In genomic region chr3:47282424-47283192, GRCh38 we compare ENCODE assay signal across 8 cellular contexts. TPM values are rescaled to one million over a fixed set of nuclear protein-coding genes. Genes with fewer than 3 reads are reported as not detected.
A peak's percentile ranks its signal among the peaks of the same experiment; 100 is the strongest.
DNase-seq lines count a peak whose midpoint lies in the region; ATAC-seq and TF ChIP-seq lines count a peak whose summit lies in the region.

A gene with protein sequence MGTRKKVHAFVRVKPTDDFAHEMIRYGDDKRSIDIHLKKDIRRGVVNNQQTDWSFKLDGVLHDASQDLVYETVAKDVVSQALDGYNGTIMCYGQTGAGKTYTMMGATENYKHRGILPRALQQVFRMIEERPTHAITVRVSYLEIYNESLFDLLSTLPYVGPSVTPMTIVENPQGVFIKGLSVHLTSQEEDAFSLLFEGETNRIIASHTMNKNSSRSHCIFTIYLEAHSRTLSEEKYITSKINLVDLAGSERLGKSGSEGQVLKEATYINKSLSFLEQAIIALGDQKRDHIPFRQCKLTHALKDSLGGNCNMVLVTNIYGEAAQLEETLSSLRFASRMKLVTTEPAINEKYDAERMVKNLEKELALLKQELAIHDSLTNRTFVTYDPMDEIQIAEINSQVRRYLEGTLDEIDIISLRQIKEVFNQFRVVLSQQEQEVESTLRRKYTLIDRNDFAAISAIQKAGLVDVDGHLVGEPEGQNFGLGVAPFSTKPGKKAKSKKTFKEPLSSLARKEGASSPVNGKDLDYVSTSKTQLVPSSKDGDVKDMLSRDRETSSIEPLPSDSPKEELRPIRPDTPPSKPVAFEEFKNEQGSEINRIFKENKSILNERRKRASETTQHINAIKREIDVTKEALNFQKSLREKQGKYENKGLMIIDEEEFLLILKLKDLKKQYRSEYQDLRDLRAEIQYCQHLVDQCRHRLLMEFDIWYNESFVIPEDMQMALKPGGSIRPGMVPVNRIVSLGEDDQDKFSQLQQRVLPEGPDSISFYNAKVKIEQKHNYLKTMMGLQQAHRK (minus strand): TSS chr3:47282799. CDS start chr3:47277374, 5,425 bp downstream.
Gene KLHL18, plus strand, starts transcription at chr3:47282944. Its CDS starts 22 bp downstream, at chr3:47282966.

- H3K27me3 ChIP-seq in GM06990 (replicated peaks; ENCODE audit: control insufficient read depth, insufficient read depth, low read length): no peaks in the 10 kb centered on the region

- H3K36me3 Mint-ChIP-seq in activated naive CD4-positive, alpha-beta T cell treated with anti-CD3 and anti-CD28 coated beads, Interleukin-2, amount 50 U/mL, for 72 hours: peaks cover 12 to 17% of the 10 kb centered on the region in 2 donors

- peaks cover 1% of the 10 kb centered on the region; the same call in 1 of the 2 replicates for H3K36me3 ChIP-seq in GM06990 (ENCODE audit: control insufficient read depth, insufficient read depth, low read length)
- H3K36me3 ChIP-seq in SK-N-MC (ENCODE audit: insufficient read depth, low read length): no peaks in the 10 kb centered on the region

- no peaks in the 10 kb centered on the region for H3K9me3 Mint-ChIP-seq in activated naive CD4-positive, alpha-beta T cell treated with anti-CD3 and anti-CD28 coated beads, Interleukin-2, amount 50 U/mL, for 72 hours

- H3K9me3 ChIP-seq in SK-N-MC (ENCODE audit: low read depth, low read length): no peaks in the 10 kb centered on the region

- peak within 1 kb of the TSS; percentile 80 for H3K9ac ChIP-seq in SK-N-MC (ENCODE audit: insufficient read length)

- DNase-seq in GM06990 (ENCODE audit: extremely low read depth, insufficient read length) (peak; percentile 95), HFF-Myc (ENCODE audit: extremely low read depth, low read depth) (peak; percentile 74), NAMALWA (ENCODE audit: low spot score) (peak; percentile 94), SK-N-MC (ENCODE audit: low read depth, low spot score) (peak; percentile 44), glomerular endothelial cell (ENCODE audit: extremely low read depth, low read depth, low spot score) (peak; percentile 52), omental fat pad (ENCODE audit: low spot score) (peak; percentile 90)
- DNase-seq in activated naive CD4-positive, alpha-beta T cell treated with anti-CD3 and anti-CD28 coated beads, Interleukin-2, amount 50 U/mL, for 72 hours (ENCODE audit: low spot score in 2 of 2): peak; percentile 95 to 96

- H3K4me3 ChIP-seq in GM06990 (replicated peaks; ENCODE audit: low read depth, low read length): peak within 1 kb of the TSS; percentile 85
- peak within 1 kb of the TSS; percentile 82 for H3K4me3 ChIP-seq in HFF-Myc (replicated peaks; ENCODE audit: low read depth, low read length)
- peak within 1 kb of the TSS; percentile 88 for H3K4me3 ChIP-seq in SK-N-MC

- H3K27ac Mint-ChIP-seq in activated naive CD4-positive, alpha-beta T cell treated with anti-CD3 and anti-CD28 coated beads, Interleukin-2, amount 50 U/mL, for 72 hours: peak within 1 kb of the TSS; percentile 99 to 100

- TF ChIP-seq CTCF in GM06990 (IDR thresholded peaks at IDR 0.05; ENCODE audit: insufficient read depth, low read length, poor library complexity, severe bottlenecking): no peak
- no peak for TF ChIP-seq CTCF in HFF-Myc (IDR thresholded peaks at IDR 0.05; ENCODE audit: low read depth, low read length, missing control alignments)
- TF ChIP-seq CTCF in omental fat pad (IDR thresholded peaks at IDR 0.05): no peak

- peak; percentile 89 to 92 for ATAC-seq in activated naive CD4-positive, alpha-beta T cell treated with anti-CD3 and anti-CD28 coated beads, Interleukin-2, amount 50 U/mL, for 72 hours
- ATAC-seq in omental fat pad (ENCODE audit: low FRiP score): peak; percentile 95

- H3K27ac ChIP-seq in SK-N-MC: peak within 1 kb of the TSS; percentile 78
- peak within 1 kb of the TSS; percentile 60 for H3K27ac ChIP-seq in temporal lobe (ENCODE audit: low read depth, low read length)

RNA-seq across cellular contexts. Expression of the first gene that starts in this region (rescaled TPM):
- 1 to 10 TPM; 4.0 to 5.9 TPM for total RNA-seq in activated naive CD4-positive, alpha-beta T cell treated with anti-CD3 and anti-CD28 coated beads, Interleukin-2, amount 50 U/mL, for 72 hours
- total RNA-seq in glomerular endothelial cell: 13.9 TPM in 2 replicates
- total RNA-seq in omental fat pad: 10 to 100 TPM in 2 of 4 donors, 1 to 10 TPM in 2; 2.8 to 16.1 (median 9.4) TPM
- 3.4 TPM for total RNA-seq in temporal lobe

RNA-seq across cellular contexts. Expression of gene KLHL18, which starts in this region (rescaled TPM):
- 10 to 100 TPM; 23.0 to 25.1 TPM for total RNA-seq in activated naive CD4-positive, alpha-beta T cell treated with anti-CD3 and anti-CD28 coated beads, Interleukin-2, amount 50 U/mL, for 72 hours
- total RNA-seq in glomerular endothelial cell: 17.5 and 23.9 TPM in 2 replicates
- total RNA-seq in omental fat pad: 10 to 100 TPM; 13.7 to 30.3 (median 15.4) TPM
- 22.9 TPM for total RNA-seq in temporal lobe

Comparison
In these comparisons a context has a peak if more than half of its experiments do, and no peak if none do; other contexts are left out.
1. Peak in every context shown above with its lines: DNase-seq, ATAC-seq, H3K4me3 ChIP-seq and H3K27ac ChIP-seq.
2. DNase-seq: peak in every context shown above with its lines; median percentile 96 in activated naive CD4-positive, alpha-beta T cell treated with anti-CD3 and anti-CD28 coated beads, Interleukin-2, amount 50 U/mL, for 72 hours; 95 in GM06990; 94 in NAMALWA; 90 in omental fat pad; 74 in HFF-Myc; 52 in glomerular endothelial cell; 44 in SK-N-MC.